20 cellular contexts compared by ENCODE assay signal in the genomic region with DNA sequence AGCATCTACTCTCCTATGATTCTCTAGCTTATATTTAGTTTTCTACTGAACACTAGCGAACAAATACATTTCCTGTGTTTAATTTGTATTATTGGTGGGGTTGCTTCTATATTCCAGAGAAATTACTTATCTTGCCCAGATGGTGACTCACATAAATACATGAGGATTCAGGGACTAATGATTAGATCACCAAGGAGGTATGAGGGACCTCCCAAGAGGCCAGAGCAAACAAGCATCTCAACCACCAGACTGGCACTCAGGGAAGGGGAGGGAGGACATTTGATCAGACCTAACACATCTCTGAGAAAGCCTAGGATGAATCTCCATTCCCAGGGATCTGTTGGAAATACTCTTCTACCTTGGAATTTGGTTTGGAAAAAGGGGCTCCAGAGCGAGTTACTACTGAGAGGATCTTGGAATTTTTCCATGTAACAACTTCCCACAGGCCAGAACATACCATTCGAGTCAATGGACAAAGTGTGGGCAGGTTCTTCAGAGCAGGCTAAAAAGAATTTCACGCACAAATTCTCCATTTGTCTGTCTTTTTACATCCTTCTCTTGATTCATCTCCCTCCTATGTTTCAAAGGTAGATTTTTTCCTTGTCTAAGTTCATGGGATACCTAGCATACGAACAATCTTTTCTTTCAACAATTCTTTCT.
DNase-seq lines count a peak whose midpoint lies in the region; ATAC-seq and TF ChIP-seq lines count a peak whose summit lies in the region.
"Had no signal": no experiment of that assay in that cellular context is flagged by ENCODE, and none has a peak within 500 bp of the region (broad histone marks: within the 10 kb centered on the region; RNA-seq: fewer than 3 reads in every experiment).

No MANE protein-coding gene starts in this region.

- DNase-seq in AG09309 (ENCODE audit: low read depth) (peak; percentile 38), LHCN-M2 (ENCODE audit: low read depth) (peak; percentile 25), astrocyte of the spinal cord (ENCODE audit: low read depth, low spot score) (peak; percentile 78), hepatic stellate cell (ENCODE audit: low spot score) (peak; percentile 83), activated T-cell treated with anti-CD3 and anti-CD28 coated beads for 4 hours (no peak), DMS79 (lab: John Stamatoyannopoulos, UW) (no peak), SKM-1 treated with dmso at 0.1 percent for 144 hours (lab: John Stamatoyannopoulos, UW; ENCODE audit: unreplicated experiment) (no peak)
- DNase-seq: ACHN; activated CD4-positive, alpha-beta memory T cell treated with anti-CD3 and anti-CD28 coated beads for 36 hours; Calu3; erythroblast; hippocampal formation; Kasumi-1; NCI-H1694; SK-N-SH; stimulated activated naive CD8-positive, alpha-beta T cell treated with anti-CD3 and anti-CD28 coated beads, Interleukin-15, Interleukin-2, amounts not matched to agents 100 U/mL and 50 U/mL, for 24 hours had no signal

- in situ Hi-C loops in astrocyte of the spinal cord (cut with HindIII; ENCODE audit: low sequenced_read_pairs), result no loop called here

- H3K4me3 ChIP-seq in AG09309 (ENCODE audit: control insufficient read depth, low read depth, low read length), result no peak overlapping the region
- H3K4me3 ChIP-seq in astrocyte of the spinal cord (ENCODE audit: low read depth, low read length), result no peak overlapping the region
- H3K4me3 ChIP-seq: coronary artery, vagina had no signal

- no peak for TF ChIP-seq CTCF in AG09309 (IDR thresholded peaks at IDR 0.05; ENCODE audit: control insufficient read depth, insufficient read depth, low read depth, low read length, missing control alignments)
- TF ChIP-seq CTCF in astrocyte of the spinal cord (IDR thresholded peaks at IDR 0.05; ENCODE audit: low read depth, low read length), result no peak

- no peak for ATAC-seq in HG03378 (IDR thresholded peaks at IDR 0.05; ENCODE audit: unreplicated experiment)
- ATAC-seq: left lobe of liver; stimulated activated naive CD8-positive, alpha-beta T cell treated with anti-CD3 and anti-CD28 coated beads, Interleukin-15, Interleukin-2, amounts not matched to agents 100 U/mL and 50 U/mL, for 24 hours had no signal

Comparison
In these comparisons a context has a peak if more than half of its experiments do, and no peak if none do; other contexts are left out.
1. DNase-seq: peak in AG09309 (single experiment), LHCN-M2 (single experiment), astrocyte of the spinal cord (single experiment) and hepatic stellate cell (single experiment); none in activated T-cell treated with anti-CD3 and anti-CD28 coated beads for 4 hours (single experiment), DMS79 (single experiment) and SKM-1 treated with dmso at 0.1 percent for 144 hours (single experiment).